Comparison of ENCODE assay signal across 1 cellular context in genomic region chr7:114916261-114916892, GRCh38.
A peak's percentile ranks its signal among the peaks of the same experiment; 100 is the strongest.
TF ChIP-seq lines count a peak whose summit lies in the region.

No MANE protein-coding gene starts in this region.

TF ChIP-seq in GM12878, 131 proteins besides CTCF, POLR2A, EP300 and RAD21 (continued from another document and continues in another):
- no peak for TF ChIP-seq MAX (IDR thresholded peaks at IDR 0.05; ENCODE audit: low read depth, low read length)
- TF ChIP-seq MLLT1 (IDR thresholded peaks at IDR 0.05) = peak; percentile 93
- TF ChIP-seq SIN3A (IDR thresholded peaks at IDR 0.05; ENCODE audit: low read depth, low read length) = no peak
- TF ChIP-seq SP1 (IDR thresholded peaks at IDR 0.05; ENCODE audit: low read depth, low read length) = peak; percentile 53
- no peak for TF ChIP-seq GABPA (IDR thresholded peaks at IDR 0.05; ENCODE audit: low read depth)
- TF ChIP-seq LARP7 (IDR thresholded peaks at IDR 0.05) = no peak
- TF ChIP-seq MEF2A (IDR thresholded peaks at IDR 0.05; ENCODE audit: insufficient read depth, low read depth, low read length) = peak; percentile 82
- peak; percentile 59; the same call in 1 of the 2 replicates for TF ChIP-seq PAX5 (IDR thresholded peaks at IDR 0.05; ENCODE audit: borderline replicate concordance, low read depth, low read length)
- TF ChIP-seq PRDM15 (CRISPR knock-in tag; IDR thresholded peaks at IDR 0.05) = no peak
- no peak for TF ChIP-seq WRNIP1 (IDR thresholded peaks at IDR 0.05; ENCODE audit: borderline replicate concordance, low read depth, low read length)
- no peak for TF ChIP-seq ZNF622 (IDR thresholded peaks at IDR 0.05)
- peak; percentile 80; the same call in 1 of the 2 replicates for TF ChIP-seq BMI1 (IDR thresholded peaks at IDR 0.05; ENCODE audit: borderline replicate concordance)
- peak; percentile 17 to 55; a peak in 2 of 4 replicates for TF ChIP-seq BHLHE40 (IDR thresholded peaks at IDR 0.05; ENCODE audit: borderline replicate concordance in 1 of 2, low read depth in 2 of 2, low read length in 1 of 2)
- TF ChIP-seq RFX5 (IDR thresholded peaks at IDR 0.05; ENCODE audit: low read depth, low read length) = no peak
- no peak for TF ChIP-seq STAT3 (IDR thresholded peaks at IDR 0.05; ENCODE audit: low read depth, low read length)
- TF ChIP-seq SUZ12 (IDR thresholded peaks at IDR 0.05; ENCODE audit: unreplicated experiment) = no peak
- TF ChIP-seq FOS (IDR thresholded peaks at IDR 0.05; ENCODE audit: borderline replicate concordance, extremely low read depth, insufficient read length) = no peak
- TF ChIP-seq JUNB (IDR thresholded peaks at IDR 0.05) = peak; percentile 66
- peak; percentile 83 for TF ChIP-seq BCL11A (IDR thresholded peaks at IDR 0.05; ENCODE audit: low read depth, low read length)
- TF ChIP-seq ZSCAN29 (IDR thresholded peaks at IDR 0.05) = peak; percentile 88
- TF ChIP-seq IKZF1 (conservative IDR thresholded peaks at IDR 0.05) = peak; percentile 96
- TF ChIP-seq ASH2L (IDR thresholded peaks at IDR 0.05; ENCODE audit: borderline replicate concordance, low read depth) = no peak
- no peak for TF ChIP-seq HDAC6 (IDR thresholded peaks at IDR 0.05; ENCODE audit: unreplicated experiment)
- TF ChIP-seq KLF5 (IDR thresholded peaks at IDR 0.05; ENCODE audit: partially characterized antibody) = peak; percentile 36
- TF ChIP-seq MEF2B (IDR thresholded peaks at IDR 0.05; ENCODE audit: partially characterized antibody, poor library complexity, severe bottlenecking) = peak; percentile 87
- no peak for TF ChIP-seq SMC3 (IDR thresholded peaks at IDR 0.05; ENCODE audit: borderline replicate concordance, low read length)
- no peak for TF ChIP-seq CBX3 (IDR thresholded peaks at IDR 0.05; ENCODE audit: borderline replicate concordance, low read depth)
- peak; percentile 81; the same call in 1 of the 2 replicates for TF ChIP-seq ZBED1 (IDR thresholded peaks at IDR 0.05; ENCODE audit: borderline replicate concordance)
- no peak for TF ChIP-seq SMAD1 (IDR thresholded peaks at IDR 0.05; ENCODE audit: low read depth, partially characterized antibody)
- TF ChIP-seq SKIL (IDR thresholded peaks at IDR 0.05; ENCODE audit: low read depth, poor library complexity, severe bottlenecking) = peak; percentile 100
- no peak for TF ChIP-seq RCOR1 (conservative IDR thresholded peaks at IDR 0.05; ENCODE audit: low read depth, low read length)
- TF ChIP-seq NFIC (IDR thresholded peaks at IDR 0.05; ENCODE audit: low read depth, low read length) = peak; percentile 94
- no peak for TF ChIP-seq CEBPZ (IDR thresholded peaks at IDR 0.05; ENCODE audit: low read depth, low read length)
- no peak for TF ChIP-seq YBX1 (IDR thresholded peaks at IDR 0.05)
- no peak for TF ChIP-seq SIX5 (IDR thresholded peaks at IDR 0.05; ENCODE audit: low read depth, low read length, severe bottlenecking)
- no peak for TF ChIP-seq EZH2 (IDR thresholded peaks at IDR 0.05; ENCODE audit: borderline replicate concordance, control insufficient read depth, low read depth, low read length)
- TF ChIP-seq BRCA1 (IDR thresholded peaks at IDR 0.05; ENCODE audit: low read depth, low read length) = no peak
- no peak for TF ChIP-seq ZNF274 (IDR thresholded peaks at IDR 0.05; ENCODE audit: insufficient read depth, insufficient read length)
- TF ChIP-seq YY1 (IDR thresholded peaks at IDR 0.05; ENCODE audit: low read depth, low read length) = 0 out of 2 replicates have a peak, but pooled peaks have one; percentile 64
- TF ChIP-seq FOXM1 (IDR thresholded peaks at IDR 0.05; ENCODE audit: low read depth, low read length) = peak; percentile 94
- TF ChIP-seq ZBTB40 (IDR thresholded peaks at IDR 0.05; ENCODE audit: borderline replicate concordance) = no peak
- TF ChIP-seq SMARCA5 (IDR thresholded peaks at IDR 0.05) = 0 out of 2 replicates have a peak, but pooled peaks have one; percentile 10
- TF ChIP-seq ATF2 (IDR thresholded peaks at IDR 0.05; ENCODE audit: low read length) = peak; percentile 91
- TF ChIP-seq BCLAF1 (IDR thresholded peaks at IDR 0.05) = no peak
- no peak; the same call in 1 of the 2 replicates for TF ChIP-seq SMAD5 (IDR thresholded peaks at IDR 0.05; ENCODE audit: low read depth)
- TF ChIP-seq CHD2 (IDR thresholded peaks at IDR 0.05; ENCODE audit: borderline replicate concordance, low read depth, low read length) = peak; percentile 52; the same call in 1 of the 2 replicates
